In genomic region chr1:29123871-29124365, GRCh38 we compare ENCODE assay signal across 8 cellular contexts. TPM values are rescaled to one million over a fixed set of nuclear protein-coding genes. Genes with fewer than 3 reads are reported as not detected.
A peak's percentile ranks its signal among the peaks of the same experiment; 100 is the strongest.
DNase-seq lines count a peak whose midpoint lies in the region; ATAC-seq and TF ChIP-seq lines count a peak whose summit lies in the region.

Gene TMEM200B (minus strand): TSS chr1:29123903. CDS start chr1:29121828, 2,075 bp downstream.

- peak within 1 kb of the TSS; percentile 83 for H2AFZ ChIP-seq in hepatocyte

- DNase-seq in H7 (peak; percentile 88), hepatocyte (ENCODE audit: low spot score) (peak; percentile 67), NCI-H1436 treated with DMSO at 0.1 percent for 48 hours (lab: John Stamatoyannopoulos, UW) (no peak)
- DNase-seq in activated T-helper 2 cell treated with anti-CD3 and anti-CD28 coated beads, Interferon-gamma antibody, Interleukin-2, Interleukin-4, amounts not matched to agents 10 μg/mL and 5 μg/mL and 100 μg/mL, durations not matched to agents 14 hours and 24 hours and 36 hours (ENCODE audit: low spot score): no peak

- H3K36me3 Mint-ChIP-seq in activated T-helper 2 cell treated with anti-CD3 and anti-CD28 coated beads, Interferon-gamma antibody, Interleukin-2, Interleukin-4, amounts not matched to agents 10 μg/mL and 5 μg/mL and 100 μg/mL, durations not matched to agents 14 hours and 24 hours and 36 hours (ENCODE audit: low read depth): peaks cover 9% of the 10 kb centered on the region

- 1% methylated on average over 18 of the region's 50 CpGs for WGBS in hepatocyte (ENCODE audit: low lambda C conversion rate, missing lambda C conversion rate)

- TF ChIP-seq CTCF in hepatocyte (IDR thresholded peaks at IDR 0.05; ENCODE audit: poor library complexity): no peak

- H3K27me3 ChIP-seq in H7 (ENCODE audit: control insufficient read depth, insufficient read depth, low read length): peaks cover 13% of the 10 kb centered on the region
- peaks cover 13% of the 10 kb centered on the region for H3K27me3 ChIP-seq in hepatocyte

- no peaks in the 10 kb centered on the region for H3K9me2 ChIP-seq in hepatocyte (replicated peaks; ENCODE audit: insufficient read depth)

- H3K4me3 Mint-ChIP-seq in activated T-helper 2 cell treated with anti-CD3 and anti-CD28 coated beads, Interferon-gamma antibody, Interleukin-2, Interleukin-4, amounts not matched to agents 10 μg/mL and 5 μg/mL and 100 μg/mL, durations not matched to agents 14 hours and 24 hours and 36 hours (ENCODE audit: low read depth): peak within 1 kb of the TSS; percentile 75

- H4K20me1 ChIP-seq in hepatocyte (ENCODE audit: insufficient read depth, poor library complexity, severe bottlenecking): peaks cover 4% of the 10 kb centered on the region

- no peaks in the 10 kb centered on the region; the same call in 1 of the 2 replicates for H3K36me3 ChIP-seq in H7 (replicated peaks; ENCODE audit: control insufficient read depth, insufficient read depth, low read length)
- H3K36me3 ChIP-seq in hepatocyte (replicated peaks; ENCODE audit: insufficient read depth, low read depth): no peaks in the 10 kb centered on the region

- peaks cover 14% of the 10 kb centered on the region for H3K79me2 ChIP-seq in hepatocyte

- no peaks in the 10 kb centered on the region for H3K9me3 Mint-ChIP-seq in activated T-helper 2 cell treated with anti-CD3 and anti-CD28 coated beads, Interferon-gamma antibody, Interleukin-2, Interleukin-4, amounts not matched to agents 10 μg/mL and 5 μg/mL and 100 μg/mL, durations not matched to agents 14 hours and 24 hours and 36 hours

- H3K27ac Mint-ChIP-seq in activated T-helper 2 cell treated with anti-CD3 and anti-CD28 coated beads, Interferon-gamma antibody, Interleukin-2, Interleukin-4, amounts not matched to agents 10 μg/mL and 5 μg/mL and 100 μg/mL, durations not matched to agents 14 hours and 24 hours and 36 hours: no peak within 1 kb of the TSS

- peaks cover 20% of the 10 kb centered on the region for H3K4me1 ChIP-seq in hepatocyte (ENCODE audit: insufficient read depth)

- intact Hi-C loops in activated T-helper 2 cell treated with anti-CD3 and anti-CD28 coated beads, Interferon-gamma antibody, Interleukin-2, Interleukin-4, amounts not matched to agents 10 μg/mL and 5 μg/mL and 100 μg/mL, durations not matched to agents 14 hours and 24 hours and 36 hours (cut with micrococcal nuclease): loop anchor here (5.0 to 10.0 kb wide), 2 partner anchors 78 to 209 kb away; partner anchors contain the start of gene EPB41

- H3K9me3 ChIP-seq in hepatocyte (ENCODE audit: low read depth): no peaks in the 10 kb centered on the region

- H3K4me1 Mint-ChIP-seq in activated T-helper 2 cell treated with anti-CD3 and anti-CD28 coated beads, Interferon-gamma antibody, Interleukin-2, Interleukin-4, amounts not matched to agents 10 μg/mL and 5 μg/mL and 100 μg/mL, durations not matched to agents 14 hours and 24 hours and 36 hours (ENCODE audit: low read depth): no peaks in the 10 kb centered on the region

- H3K4me3 ChIP-seq in H7 (ENCODE audit: insufficient read depth, low read depth, low read length) (peak within 1 kb of the TSS; percentile 96), hepatocyte (peak within 1 kb of the TSS; percentile 66), skin epidermis (peak within 1 kb of the TSS; percentile 38 to 55 (median 49))

- H3K4me2 ChIP-seq in hepatocyte: peak within 1 kb of the TSS; percentile 95

- H3K27ac ChIP-seq in hepatocyte: peak within 1 kb of the TSS; percentile 98
- H3K27ac ChIP-seq in skin epidermis: peak within 1 kb of the TSS in 20 of 21 experiments; percentile 48 to 94 (median 85)

- ATAC-seq in HG02973 (IDR thresholded peaks at IDR 0.05; ENCODE audit: unreplicated experiment) (no peak), HG03457 (IDR thresholded peaks at IDR 0.05; ENCODE audit: unreplicated experiment) (no peak), GM18873 (IDR thresholded peaks at IDR 0.05; ENCODE audit: low FRiP score, unreplicated experiment) (no peak)

- peaks cover 25% of the 10 kb centered on the region for H3K27me3 Mint-ChIP-seq in activated T-helper 2 cell treated with anti-CD3 and anti-CD28 coated beads, Interferon-gamma antibody, Interleukin-2, Interleukin-4, amounts not matched to agents 10 μg/mL and 5 μg/mL and 100 μg/mL, durations not matched to agents 14 hours and 24 hours and 36 hours (ENCODE audit: low read depth)

RNA-seq across cellular contexts. Expression of gene TMEM200B, which starts in this region (rescaled TPM):
- total RNA-seq in H7 (2014; rRNA removed; shearing (Covaris generic)): 53.7 and 59.5 TPM in 2 replicates
- total RNA-seq in activated T-helper 2 cell treated with anti-CD3 and anti-CD28 coated beads, Interferon-gamma antibody, Interleukin-2, Interleukin-4, amounts not matched to agents 10 μg/mL and 5 μg/mL and 100 μg/mL, durations not matched to agents 14 hours and 24 hours and 36 hours: 0.44 and 0.46 TPM in 2 replicates
- 8.2 and 10.7 TPM in 2 replicates for total RNA-seq in hepatocyte
- polyA plus RNA-seq in hepatocyte: 8.3 and 11.0 TPM in 2 replicates

Comparison
In these comparisons a context has a peak if more than half of its experiments do, and no peak if none do; other contexts are left out.
1. DNase-seq: peak in H7 (single experiment) and hepatocyte (single experiment); none in activated T-helper 2 cell treated with anti-CD3 and anti-CD28 coated beads, Interferon-gamma antibody, Interleukin-2, Interleukin-4, amounts not matched to agents 10 μg/mL and 5 μg/mL and 100 μg/mL, durations not matched to agents 14 hours and 24 hours and 36 hours (single experiment) and NCI-H1436 treated with DMSO at 0.1 percent for 48 hours (single experiment).
2. Peak in every context shown above with its lines, with median percentiles within 50 percentile points of each other: H3K4me3 ChIP-seq.